ENCODE assay signal across 23 cellular contexts in genomic region chr11:62373464-62374110, GRCh38. TPM values are rescaled to one million over a fixed set of nuclear protein-coding genes. Genes with fewer than 3 reads are reported as not detected.
DNase-seq lines count a peak whose midpoint lies in the region; ATAC-seq, FAIRE-seq and TF ChIP-seq lines count a peak whose summit lies in the region.
"Had no signal": no experiment of that assay in that cellular context is flagged by ENCODE, and none has a peak within 500 bp of the region (broad histone marks: within the 10 kb centered on the region; RNA-seq: fewer than 3 reads in every experiment).

No MANE protein-coding gene starts in this region.

- no peak overlapping the region for H3K9ac ChIP-seq in MM.1S (ENCODE audit: low read length)
- no peak overlapping the region for H3K9ac ChIP-seq in endothelial cell of umbilical vein (replicated peaks; ENCODE audit: extremely low read depth, insufficient read depth, low read length)
- H3K9ac ChIP-seq: BLaER1, SK-N-SH had no signal

- no peaks in the 10 kb centered on the region for H3K9me3 ChIP-seq in MM.1S (replicated peaks; ENCODE audit: insufficient read depth, low read length)
- H3K9me3 ChIP-seq in endothelial cell of umbilical vein (replicated peaks; ENCODE audit: control insufficient read depth, insufficient read depth, low read length), result no peaks in the 10 kb centered on the region
- H3K9me3 ChIP-seq: SK-N-SH had no signal

- DNase-seq in NCI-H1417 (lab: John Stamatoyannopoulos, UW) (peak in 2 of 3 experiments; percentile 13 to 19), NCI-H1417 treated with DMSO at 0.1 percent for 48 hours (lab: John Stamatoyannopoulos, UW) (no peak), MM.1S (no peak), endothelial cell of umbilical vein (ENCODE audit: low read depth, low spot score) (no peak), retinal pigment epithelial cell (ENCODE audit: low read depth) (peak; percentile 52), RPMI8226 (no peak), NCI-H2227 treated with DMSO at 0.1 percent for 48 hours (lab: John Stamatoyannopoulos, UW) (no peak)
- DNase-seq: ACHN; CD4-positive, alpha-beta T cell; GF-D8; IMR-90; NCI-H1436; NCI-H187 treated with DMSO at 0.1 percent for 48 hours; NCI-H2107; NCI-H510A; PC-9; SIG-M5; SK-N-SH had no signal

- TF ChIP-seq POLR2A in endothelial cell of umbilical vein (IDR thresholded peaks at IDR 0.05; ENCODE audit: low read depth, low read length), result no peak

- ATAC-seq in HG03039 (IDR thresholded peaks at IDR 0.05; ENCODE audit: unreplicated experiment), result no peak
- ATAC-seq: GM23338, HCT116 had no signal

- H3K4me1 ChIP-seq in MM.1S (ENCODE audit: low read length) (peaks cover 13% of the 10 kb centered on the region), endothelial cell of umbilical vein (ENCODE audit: control insufficient read depth, extremely low read depth, insufficient read depth, low read length) (no peaks in the 10 kb centered on the region)

- no TSS peak for BruUV-seq in endothelial cell of umbilical vein (replicated peaks; lab: Mats Ljungman, UMichigan)

- no peaks in the 10 kb centered on the region for H3K9me2 ChIP-seq in MM.1S (replicated peaks; ENCODE audit: insufficient read depth, low read length)
- H3K9me2 ChIP-seq: SK-N-SH had no signal

- H3K27ac ChIP-seq in MM.1S (ENCODE audit: low read length) (no peak overlapping the region), endothelial cell of umbilical vein (ENCODE audit: insufficient read depth, low read depth, low read length) (no peak overlapping the region)
- H3K27ac ChIP-seq: 22Rv1, BLaER1, PC-9 had no signal

- dilution Hi-C loops in endothelial cell of umbilical vein (cut with MboI; ENCODE audit: extremely low pct_ligation_motif_present, low sequenced_read_pairs), result no loop called here

- H2AFZ ChIP-seq in MM.1S (ENCODE audit: low read length), result no peak overlapping the region
- H2AFZ ChIP-seq in endothelial cell of umbilical vein (ENCODE audit: low read depth, low read length), result no peak overlapping the region
- H2AFZ ChIP-seq: GM23338, PC-9 had no signal

- no peaks in the 10 kb centered on the region for H3K79me2 ChIP-seq in MM.1S (ENCODE audit: low read length)
- no peaks in the 10 kb centered on the region for H3K79me2 ChIP-seq in endothelial cell of umbilical vein (ENCODE audit: control insufficient read depth, insufficient read depth, low read length)

- peak overlapping the region; percentile 44; the same call in 1 of the 2 replicates for H3K4me2 ChIP-seq in MM.1S (ENCODE audit: low read depth, low read length)
- H3K4me2 ChIP-seq in endothelial cell of umbilical vein (ENCODE audit: insufficient read depth, low read length), result no peak overlapping the region
- H3K4me2 ChIP-seq: GM23338, PC-9, SK-N-SH had no signal

- H3K36me3 ChIP-seq in MM.1S (replicated peaks; ENCODE audit: insufficient read depth, low read length) (no peaks in the 10 kb centered on the region), endothelial cell of umbilical vein (ENCODE audit: control insufficient read depth in 2 of 2, extremely low read depth in 1 of 2, insufficient read depth in 2 of 2, low read length in 2 of 2) (no peaks in the 10 kb centered on the region)
- H3K36me3 ChIP-seq: BLaER1 had no signal

- POLR2A ChIA-PET in endothelial cell of umbilical vein (lab: Charles Lee), result no interaction called here

- peak; percentile 15 for FAIRE-seq in endothelial cell of umbilical vein (lab: Jason Lieb, UNC)

- CTCF ChIA-PET in endothelial cell of umbilical vein (lab: Charles Lee), result interaction anchor here (1.0 to 3.3 kb wide), 2 partner anchors 33 to 63 kb away, joined by 3 to 13 read pairs; no protein-coding TSS in a partner anchor

- no peak for TF ChIP-seq CTCF in MM.1S (IDR thresholded peaks at IDR 0.05; ENCODE audit: low read length)
- TF ChIP-seq CTCF in endothelial cell of umbilical vein (IDR thresholded peaks at IDR 0.05; ENCODE audit: extremely low read depth in 1 of 2, insufficient read depth in 1 of 2, low read depth in 1 of 2, low read length in 2 of 2), result no peak
- TF ChIP-seq CTCF in retinal pigment epithelial cell (conservative IDR thresholded peaks at IDR 0.05; ENCODE audit: low read depth, low read length), result peak; percentile 18

- H3K4me3 ChIP-seq in MM.1S (ENCODE audit: low read length), result no peak overlapping the region
- H3K4me3 ChIP-seq in endothelial cell of umbilical vein (replicated peaks in 1 of 3; ENCODE audit: insufficient read depth in 1 of 3, low read depth in 1 of 3, low read length in 3 of 3), result no peak overlapping the region
- no peak overlapping the region for H3K4me3 ChIP-seq in retinal pigment epithelial cell (ENCODE audit: low read length)
- H3K4me3 ChIP-seq: BLaER1, GM23338, PC-9 had no signal

- H4K20me1 ChIP-seq in MM.1S (ENCODE audit: insufficient read depth, low read length) (no peaks in the 10 kb centered on the region), endothelial cell of umbilical vein (replicated peaks; ENCODE audit: control insufficient read depth, extremely low read depth, insufficient read depth, low read length) (no peaks in the 10 kb centered on the region)
- H4K20me1 ChIP-seq: BLaER1 had no signal

- H3K27me3 ChIP-seq in MM.1S (replicated peaks; ENCODE audit: insufficient read depth, low read length), result no peaks in the 10 kb centered on the region
- H3K27me3 ChIP-seq in endothelial cell of umbilical vein (ENCODE audit: control insufficient read depth in 2 of 2, insufficient read depth in 2 of 2, low read length in 2 of 2), result no peaks in the 10 kb centered on the region
- H3K27me3 ChIP-seq: BLaER1 had no signal

- H3F3A ChIP-seq in MM.1S (ENCODE audit: insufficient read depth, low read length), result no peaks in the 10 kb centered on the region

- H3K9me1 ChIP-seq in endothelial cell of umbilical vein (replicated peaks; ENCODE audit: control insufficient read depth, extremely low read depth, insufficient read depth, low read length), result no peaks in the 10 kb centered on the region

- intact Hi-C loops in endothelial cell of umbilical vein (cut with micrococcal nuclease), result no loop called here

TF ChIP-seq in endothelial cell of umbilical vein, 7 proteins besides CTCF, POLR2A, EP300 and RAD21:
- TF ChIP-seq EZH2 (IDR thresholded peaks at IDR 0.05; ENCODE audit: borderline replicate concordance, low read depth, low read length, severe bottlenecking), result no peak
- no peak for TF ChIP-seq JUN (IDR thresholded peaks at IDR 0.05; ENCODE audit: borderline replicate concordance, insufficient read depth, insufficient read length, low read depth)
- TF ChIP-seq POLR2AphosphoS5 (IDR thresholded peaks at IDR 0.05; ENCODE audit: insufficient read depth, low read depth, low read length), result no peak
- TF ChIP-seq GATA2 (IDR thresholded peaks at IDR 0.05; ENCODE audit: insufficient read depth, insufficient read length, low read depth, low read length), result no peak
- TF ChIP-seq FOS (IDR thresholded peaks at IDR 0.05; ENCODE audit: borderline replicate concordance, insufficient read depth, low read length), result no peak
- no peak for TF ChIP-seq MAX (IDR thresholded peaks at IDR 0.05; ENCODE audit: insufficient read depth, insufficient read length)
- no peak for TF ChIP-seq MYC (IDR thresholded peaks at IDR 0.05; ENCODE audit: low read depth, low read length)

RNA-seq across cellular contexts. Expression of gene ASRGL1, which starts 36.3 kb away (rescaled TPM):
- total RNA-seq in endothelial cell of umbilical vein, result 30.5 and 33.1 TPM in 2 replicates
- 23.7 and 36.0 TPM in 2 replicates for polyA plus RNA-seq in endothelial cell of umbilical vein
- polyA plus RNA-seq in endothelial cell of umbilical vein (2011; cell fraction: cytosol; rRNA removed), result 27.8 and 34.2 TPM in 2 replicates
- 58.3 and 64.8 TPM in 2 replicates for polyA plus RNA-seq in endothelial cell of umbilical vein (2011; cell fraction: nucleus; rRNA removed)
- polyA plus RNA-seq in endothelial cell of umbilical vein (2012), result 20.1 and 23.0 TPM in 2 replicates
- polyA minus RNA-seq in endothelial cell of umbilical vein, result 20.9 and 32.0 TPM in 2 replicates
- 5.8 TPM for polyA minus RNA-seq in endothelial cell of umbilical vein (2011; cell fraction: cytosol; rRNA and poly(A)+ RNA removed)
- 19.4 and 20.7 TPM in 2 replicates for polyA minus RNA-seq in endothelial cell of umbilical vein (2011; cell fraction: nucleus; rRNA and poly(A)+ RNA removed)
- total RNA-seq: IMR-90 had no signal

RNA-seq across cellular contexts. Expression of gene SCGB1A1, which starts 45.2 kb away (rescaled TPM):
- not detected in 2 replicates for total RNA-seq in endothelial cell of umbilical vein
- polyA plus RNA-seq in endothelial cell of umbilical vein, result not detected in 2 replicates
- not detected in 2 replicates for polyA plus RNA-seq in endothelial cell of umbilical vein (2011; cell fraction: cytosol; rRNA removed)
- not detected in 2 replicates for polyA plus RNA-seq in endothelial cell of umbilical vein (2011; cell fraction: nucleus; rRNA removed)
- polyA plus RNA-seq in endothelial cell of umbilical vein (2012), result not detected in 2 replicates
- polyA minus RNA-seq in endothelial cell of umbilical vein, result not detected in 2 replicates
- not detected for polyA minus RNA-seq in endothelial cell of umbilical vein (2011; cell fraction: cytosol; rRNA and poly(A)+ RNA removed)
- not detected in 2 replicates for polyA minus RNA-seq in endothelial cell of umbilical vein (2011; cell fraction: nucleus; rRNA and poly(A)+ RNA removed)
- total RNA-seq: CD4-positive, alpha-beta T cell; GM23338; IMR-90; PC-9 had no signal
- polyA plus RNA-seq: GM23338, IMR-90, SK-N-SH had no signal

Comparison
In these comparisons a context has a peak if more than half of its experiments do, and no peak if none do; other contexts are left out.
1. DNase-seq: peak in NCI-H1417 (2 of 3) and retinal pigment epithelial cell (single experiment); none in NCI-H1417 treated with DMSO at 0.1 percent for 48 hours (single experiment), MM.1S (single experiment), endothelial cell of umbilical vein (single experiment), RPMI8226 (single experiment) and NCI-H2227 treated with DMSO at 0.1 percent for 48 hours (single experiment).